23 cellular contexts compared by ENCODE assay signal in genomic region chr1:22289251-22289995, GRCh38.
DNase-seq lines count a peak whose midpoint lies in the region; TF ChIP-seq lines count a peak whose summit lies in the region.
"Had no signal": no experiment of that assay in that cellular context is flagged by ENCODE, and none has a peak within 500 bp of the region (broad histone marks: within the 10 kb centered on the region; RNA-seq: fewer than 3 reads in every experiment).

No MANE protein-coding gene starts in this region.

- H3K9me3 Mint-ChIP-seq in activated naive CD8-positive, alpha-beta T cell treated with anti-CD3 and anti-CD28 coated beads for 36 hours, result no peaks in the 10 kb centered on the region
- H3K9me3 Mint-ChIP-seq: activated CD4-positive, alpha-beta T cell treated with anti-CD3 and anti-CD28 coated beads, Interleukin-2, amount 10 ng/mL, durations not matched to agents 24 days and 14 days; memory B cell; T-helper 2 cell treated with Interferon-gamma antibody and Interleukin-4, amounts not matched to agents 5 μg/mL and 100 μg/mL, for 36 hours had no signal

- no peak overlapping the region for H3K23ac ChIP-seq in neuronal stem cell (ENCODE audit: low read depth, low read length, poor library complexity)

- peaks cover 6% of the 10 kb centered on the region for H3K4me1 ChIP-seq in mammary epithelial cell (ENCODE audit: insufficient read depth, low read length)
- H3K4me1 ChIP-seq in neuronal stem cell (ENCODE audit: control insufficient read depth in 2 of 2, insufficient read depth in 1 of 2, low read depth in 1 of 2, low read length in 2 of 2), result no peaks in the 10 kb centered on the region
- H3K4me1 ChIP-seq: esophagus muscularis mucosa had no signal

- H2BK120ac ChIP-seq in neuronal stem cell (ENCODE audit: low read depth, low read length), result no peak overlapping the region

- intact Hi-C loops in posterior vena cava (cut with DNase I) (no loop called here), mammary epithelial cell (cut with micrococcal nuclease) (no loop called here)

- no peak overlapping the region for H3K27ac Mint-ChIP-seq in activated naive CD8-positive, alpha-beta T cell treated with anti-CD3 and anti-CD28 coated beads for 36 hours
- H3K27ac Mint-ChIP-seq: activated CD4-positive, alpha-beta T cell treated with anti-CD3 and anti-CD28 coated beads, Interleukin-2, amount 10 ng/mL, durations not matched to agents 24 days and 14 days; activated naive CD8-positive, alpha-beta T cell; memory B cell; T-helper 2 cell treated with Interferon-gamma antibody and Interleukin-4, amounts not matched to agents 5 μg/mL and 100 μg/mL, for 36 hours had no signal

- H2AFZ ChIP-seq in mammary epithelial cell (ENCODE audit: low read depth, low read length) (no peak overlapping the region), neuronal stem cell (ENCODE audit: low read length) (no peak overlapping the region)

- no peak overlapping the region for H4K8ac ChIP-seq in neuronal stem cell (ENCODE audit: low read depth, low read length)

- H3K27me3 Mint-ChIP-seq in activated naive CD8-positive, alpha-beta T cell treated with anti-CD3 and anti-CD28 coated beads for 36 hours, result peaks cover 24% of the 10 kb centered on the region

- BruUV-seq in mammary epithelial cell (replicated peaks; lab: Mats Ljungman, UMichigan), result no TSS peak

- H4K91ac ChIP-seq in neuronal stem cell (ENCODE audit: low read depth, low read length, poor library complexity), result no peak overlapping the region

- H3K9ac ChIP-seq in mammary epithelial cell (ENCODE audit: insufficient read depth, low read length) (no peak overlapping the region), neuronal stem cell (ENCODE audit: low read depth, low read length, poor library complexity) (no peak overlapping the region)

- H3K4me2 ChIP-seq in mammary epithelial cell (ENCODE audit: insufficient read depth, low read depth, low read length) (no peak overlapping the region), neuronal stem cell (ENCODE audit: insufficient read depth, low read length, poor library complexity, severe bottlenecking) (no peak overlapping the region)

- dilution Hi-C loops in mammary epithelial cell (cut with HindIII; ENCODE audit: low sequenced_read_pairs), result no loop called here

- H3K9me3 ChIP-seq in mammary epithelial cell (replicated peaks; ENCODE audit: insufficient read depth, low read length) (no peaks in the 10 kb centered on the region), neuronal stem cell (replicated peaks in 1 of 2; ENCODE audit: control insufficient read depth in 2 of 2, insufficient read depth in 1 of 2, low read depth in 1 of 2, low read length in 2 of 2) (no peaks in the 10 kb centered on the region)

- peak overlapping the region; percentile 12 for H3K27ac ChIP-seq in brain microvascular endothelial cell
- H3K27ac ChIP-seq in mammary epithelial cell (ENCODE audit: insufficient read depth, low read depth, low read length), result no peak overlapping the region
- H3K27ac ChIP-seq in neuronal stem cell (replicated peaks; ENCODE audit: low read length), result no peak overlapping the region
- H3K27ac ChIP-seq: esophagus muscularis mucosa, VCaP had no signal

- 77% methylated on average over 12 of the region's 12 CpGs for WGBS in mammary epithelial cell (ENCODE audit: low coverage, missing lambda C conversion rate)
- WGBS in neuronal stem cell (ENCODE audit: extremely low coverage in 2 of 2, insufficient read length in 2 of 2, insufficient replicate concordance in 1 of 2), 2 donors, result no CpG with 5 or more reads among the region's 12 CpGs

- no peak overlapping the region for H2AK5ac ChIP-seq in neuronal stem cell (ENCODE audit: low read depth, low read length)

- H2BK15ac ChIP-seq in neuronal stem cell (ENCODE audit: low read length), result no peak overlapping the region

- no peak overlapping the region for H3K18ac ChIP-seq in neuronal stem cell (ENCODE audit: low read length)

- in situ Hi-C loops in brain microvascular endothelial cell (cut with HindIII; ENCODE audit: low pct_ligation_motif_present, low sequenced_read_pairs) (no loop called here), mammary epithelial cell (cut with MboI; ENCODE audit: low sequenced_read_pairs in 2 of 2) (no loop called here)

- DNase-seq in ELR (ENCODE audit: low read depth), result peak; percentile 11
- peak; percentile 36 for DNase-seq in brain microvascular endothelial cell
- DNase-seq in iris pigment epithelial cell (ENCODE audit: low read depth), result peak; percentile 58
- peak; percentile 23 for DNase-seq in posterior vena cava (ENCODE audit: low spot score)
- DNase-seq in midbrain (lab: John Stamatoyannopoulos, UW), result no peak
- DNase-seq in activated naive CD8-positive, alpha-beta T cell treated with anti-CD3 and anti-CD28 coated beads for 36 hours, result no peak
- DNase-seq in mammary epithelial cell, result no peak
- DNase-seq in neuronal stem cell (ENCODE audit: low spot score), result no peak
- DNase-seq: activated CD4-positive, alpha-beta T cell treated with anti-CD3 and anti-CD28 coated beads, Interleukin-2, amount 10 ng/mL, durations not matched to agents 24 days and 14 days; IMR-90; kidney glomerular epithelial cell; naive B cell; NCI-H1092 treated with DMSO at 0.1 percent for 48 hours; NCI-H187 treated with DMSO at 0.1 percent for 48 hours; NCI-H748 treated with DMSO at 0.1 percent for 48 hours; right cardiac atrium; stimulated activated naive CD4-positive, alpha-beta T cell treated with Interleukin-2 at 50 U/mL for 16 hours had no signal

- TF ChIP-seq CTCF in brain microvascular endothelial cell (IDR thresholded peaks at IDR 0.05; ENCODE audit: low read depth, low read length, missing control alignments) (no peak), mammary epithelial cell (conservative IDR thresholded peaks at IDR 0.05 in 1 of 2, IDR thresholded peaks at IDR 0.05 in 1 of 2; ENCODE audit: extremely low read depth in 1 of 2, insufficient read depth in 1 of 2, low read depth in 1 of 2, low read length in 2 of 2) (no peak)

- CTCF ChIA-PET in mammary epithelial cell (lab: Charles Lee; ENCODE audit: low non-redundant PET), result no interaction called here

- H3K4ac ChIP-seq in neuronal stem cell (ENCODE audit: low read length), result no peak overlapping the region

- no peaks in the 10 kb centered on the region for H3K79me2 ChIP-seq in mammary epithelial cell (ENCODE audit: insufficient read depth, low read length)

- no peak overlapping the region for H2BK5ac ChIP-seq in neuronal stem cell (ENCODE audit: low read length)

- H3K27me3 ChIP-seq in brain microvascular endothelial cell (replicated peaks), result no peaks in the 10 kb centered on the region
- H3K27me3 ChIP-seq in mammary epithelial cell (ENCODE audit: insufficient read depth, low read length), result no peaks in the 10 kb centered on the region
- peaks cover 0 to 9% (median 0%) of the 10 kb centered on the region in 3 experiments for H3K27me3 ChIP-seq in neuronal stem cell (ENCODE audit: control insufficient read depth in 3 of 3, insufficient read depth in 3 of 3, low read depth in 1 of 3, low read length in 3 of 3)

- no peaks in the 10 kb centered on the region for H3K4me1 Mint-ChIP-seq in activated naive CD8-positive, alpha-beta T cell treated with anti-CD3 and anti-CD28 coated beads for 36 hours
- H3K4me1 Mint-ChIP-seq: activated CD4-positive, alpha-beta T cell treated with anti-CD3 and anti-CD28 coated beads, Interleukin-2, amount 10 ng/mL, durations not matched to agents 24 days and 14 days; CD14-positive monocyte; memory B cell; naive B cell had no signal

- H3K36me3 ChIP-seq in brain microvascular endothelial cell (replicated peaks) (no peaks in the 10 kb centered on the region), mammary epithelial cell (ENCODE audit: insufficient read depth, low read length) (no peaks in the 10 kb centered on the region), neuronal stem cell (replicated peaks in 1 of 2; ENCODE audit: control insufficient read depth in 2 of 2, insufficient read depth in 2 of 2, low read length in 2 of 2) (no peaks in the 10 kb centered on the region)
- H3K36me3 ChIP-seq: esophagus muscularis mucosa had no signal

- no peaks in the 10 kb centered on the region for H4K20me1 ChIP-seq in mammary epithelial cell (ENCODE audit: insufficient read depth, low read length)

- no peak overlapping the region for H3K4me3 Mint-ChIP-seq in activated naive CD8-positive, alpha-beta T cell treated with anti-CD3 and anti-CD28 coated beads for 36 hours
- H3K4me3 Mint-ChIP-seq: activated CD4-positive, alpha-beta T cell treated with anti-CD3 and anti-CD28 coated beads, Interleukin-2, amount 10 ng/mL, durations not matched to agents 24 days and 14 days; activated naive CD8-positive, alpha-beta T cell; CD14-positive monocyte; memory B cell; naive B cell; T-helper 2 cell treated with Interferon-gamma antibody and Interleukin-4, amounts not matched to agents 5 μg/mL and 100 μg/mL, for 36 hours had no signal

- no peaks in the 10 kb centered on the region for H3K36me3 Mint-ChIP-seq in activated naive CD8-positive, alpha-beta T cell treated with anti-CD3 and anti-CD28 coated beads for 36 hours
- H3K36me3 Mint-ChIP-seq: activated naive CD8-positive, alpha-beta T cell; CD14-positive monocyte; memory B cell had no signal

- H3K4me3 ChIP-seq in brain microvascular endothelial cell (ENCODE audit: low read depth, low read length) (no peak overlapping the region), mammary epithelial cell (replicated peaks in 1 of 3; ENCODE audit: insufficient read depth in 1 of 3, low read depth in 2 of 3, low read length in 3 of 3) (no peak overlapping the region), neuronal stem cell (ENCODE audit: low read length in 2 of 2) (no peak overlapping the region)
- H3K4me3 ChIP-seq: esophagus muscularis mucosa had no signal

- no peak overlapping the region for H3K14ac ChIP-seq in neuronal stem cell (ENCODE audit: low read length)

- no peaks in the 10 kb centered on the region for H3K79me1 ChIP-seq in neuronal stem cell (ENCODE audit: low read depth, low read length)

- H2BK12ac ChIP-seq in neuronal stem cell (ENCODE audit: low read length), result no peak overlapping the region

Comparison
In these comparisons a context has a peak if more than half of its experiments do, and no peak if none do; other contexts are left out.
1. DNase-seq: peak in ELR (single experiment), brain microvascular endothelial cell (single experiment), iris pigment epithelial cell (single experiment) and posterior vena cava (single experiment); none in midbrain (single experiment), activated naive CD8-positive, alpha-beta T cell treated with anti-CD3 and anti-CD28 coated beads for 36 hours (single experiment), mammary epithelial cell (single experiment) and neuronal stem cell (single experiment).